In the genomic region with DNA sequence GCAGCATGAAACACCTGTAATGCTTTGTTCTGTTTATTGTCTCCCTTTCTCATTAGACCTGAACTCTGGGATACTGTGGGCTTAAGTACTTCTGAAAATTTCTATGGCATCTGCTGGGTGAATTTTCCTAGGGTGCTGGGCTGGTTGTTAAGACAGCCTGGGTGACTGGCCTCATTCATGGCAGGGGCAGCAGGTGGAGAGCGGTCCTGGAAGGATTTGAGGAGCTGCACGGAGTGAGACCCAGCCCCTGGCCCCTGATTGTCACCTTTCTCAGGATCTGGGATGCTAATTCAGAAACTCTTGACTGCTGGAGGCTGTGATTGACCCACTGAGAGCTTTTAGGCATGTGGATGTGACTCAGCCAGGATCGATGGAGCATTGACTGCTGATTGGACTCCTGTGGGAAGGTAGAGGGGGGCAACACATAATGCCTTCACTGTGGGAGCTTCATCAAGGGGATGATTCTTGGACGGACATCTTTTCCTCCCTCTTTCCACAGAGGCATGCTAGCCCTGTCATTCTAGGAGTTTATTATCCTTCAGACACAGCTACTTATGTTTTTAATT, we compare ENCODE assay signal across 7 cellular contexts.
DNase-seq lines count a peak whose midpoint lies in the region; ATAC-seq and TF ChIP-seq lines count a peak whose summit lies in the region.
"Not testable (repeated sequence)": the region's sequence is repeated elsewhere in the genome, so short reads cannot be mapped to it uniquely, and the experiment has no call there.

No MANE protein-coding gene starts in this region.

- not testable (repeated sequence) for H3K36me3 Mint-ChIP-seq in activated CD4-positive, alpha-beta T cell treated with anti-CD3 and anti-CD28 coated beads, Interleukin-2, amount 10 ng/mL, durations not matched to agents 7 days and 5 days (ENCODE audit: low read depth); central memory CD8-positive, alpha-beta T cell (ENCODE audit: insufficient read depth); neural crest cell (ENCODE audit: low read depth); type B pancreatic cell

- ATAC-seq in central memory CD8-positive, alpha-beta T cell (replicated peaks; ENCODE audit: extremely low read depth, poor library complexity, severe bottlenecking); left lobe of liver: not testable (repeated sequence)

- H3K9me3 ChIP-seq in esophagus muscularis mucosa = not testable (repeated sequence)

- TF ChIP-seq POLR2A in esophagus muscularis mucosa (IDR thresholded peaks at IDR 0.05; ENCODE audit: low read depth) = not testable (repeated sequence)

- H3K27me3 Mint-ChIP-seq in activated CD4-positive, alpha-beta T cell treated with anti-CD3 and anti-CD28 coated beads, Interleukin-2, amount 10 ng/mL, durations not matched to agents 7 days and 5 days; central memory CD8-positive, alpha-beta T cell; neural crest cell (ENCODE audit: low read depth); type B pancreatic cell: not testable (repeated sequence)

- WGBS in esophagus muscularis mucosa = 72% methylated on average over 4 of the region's 4 CpGs

- H3K27ac Mint-ChIP-seq in activated CD4-positive, alpha-beta T cell treated with anti-CD3 and anti-CD28 coated beads, Interleukin-2, amount 10 ng/mL, durations not matched to agents 7 days and 5 days; central memory CD8-positive, alpha-beta T cell (ENCODE audit: low read depth); neural crest cell (ENCODE audit: unreplicated experiment); type B pancreatic cell: not testable (repeated sequence)

- not testable (repeated sequence) for H3K36me3 ChIP-seq in esophagus muscularis mucosa

- DNase-seq in activated CD4-positive, alpha-beta T cell treated with anti-CD3 and anti-CD28 coated beads, Interleukin-2, amount 10 ng/mL, durations not matched to agents 7 days and 5 days = peak; percentile 5
- peak; percentile 1 to 12 for DNase-seq in central memory CD8-positive, alpha-beta T cell (ENCODE audit: low spot score in 2 of 2)
- peak; percentile 17 for DNase-seq in esophagus muscularis mucosa (ENCODE audit: extremely low spot score)
- DNase-seq in left lobe of liver (ENCODE audit: low spot score) = peak; percentile 30
- peak; percentile 0 for DNase-seq in neural crest cell (ENCODE audit: low read depth, low spot score)
- peak; percentile 76 for DNase-seq in posterior vena cava (ENCODE audit: low spot score)
- peak; percentile 66 for DNase-seq in type B pancreatic cell (ENCODE audit: extremely low spot score, unreplicated experiment)

- H3K4me3 ChIP-seq in esophagus muscularis mucosa = not testable (repeated sequence)

- intact Hi-C loops in esophagus muscularis mucosa (cut with DNase I); posterior vena cava (cut with DNase I): not testable (repeated sequence)

- not testable (repeated sequence) for H3K27me3 ChIP-seq in esophagus muscularis mucosa

- POLR2A ChIA-PET in activated CD4-positive, alpha-beta T cell treated with anti-CD3 and anti-CD28 coated beads, Interleukin-2, amount 10 ng/mL, durations not matched to agents 7 days and 5 days (lab: Charles Lee) = not testable (repeated sequence)

- not testable (repeated sequence) for H3K4me1 Mint-ChIP-seq in activated CD4-positive, alpha-beta T cell treated with anti-CD3 and anti-CD28 coated beads, Interleukin-2, amount 10 ng/mL, durations not matched to agents 7 days and 5 days; central memory CD8-positive, alpha-beta T cell; neural crest cell; type B pancreatic cell (ENCODE audit: unreplicated experiment)

- not testable (repeated sequence) for H3K9me3 Mint-ChIP-seq in activated CD4-positive, alpha-beta T cell treated with anti-CD3 and anti-CD28 coated beads, Interleukin-2, amount 10 ng/mL, durations not matched to agents 7 days and 5 days; central memory CD8-positive, alpha-beta T cell; neural crest cell; type B pancreatic cell

- H3K4me3 Mint-ChIP-seq in activated CD4-positive, alpha-beta T cell treated with anti-CD3 and anti-CD28 coated beads, Interleukin-2, amount 10 ng/mL, durations not matched to agents 7 days and 5 days; central memory CD8-positive, alpha-beta T cell; neural crest cell; type B pancreatic cell: not testable (repeated sequence)

- not testable (repeated sequence) for TF ChIP-seq EP300 in esophagus muscularis mucosa (IDR thresholded peaks at IDR 0.05)

- not testable (repeated sequence) for H3K27ac ChIP-seq in esophagus muscularis mucosa (replicated peaks in 1 of 4)

- H3K4me1 ChIP-seq in esophagus muscularis mucosa = not testable (repeated sequence)

- CTCF ChIA-PET in activated CD4-positive, alpha-beta T cell treated with anti-CD3 and anti-CD28 coated beads, Interleukin-2, amount 10 ng/mL, durations not matched to agents 7 days and 5 days (lab: Charles Lee) = not testable (repeated sequence)

- not testable (repeated sequence) for TF ChIP-seq CTCF in esophagus muscularis mucosa (IDR thresholded peaks at IDR 0.05); neural crest cell (conservative IDR thresholded peaks at IDR 0.05); type B pancreatic cell (conservative IDR thresholded peaks at IDR 0.05)

Comparison
In these comparisons a context has a peak if more than half of its experiments do, and no peak if none do; other contexts are left out.
1. DNase-seq: peak in every context shown above with its lines; median percentile 76 in posterior vena cava; 66 in type B pancreatic cell; 30 in left lobe of liver; 17 in esophagus muscularis mucosa; 6 in central memory CD8-positive, alpha-beta T cell; 5 in activated CD4-positive, alpha-beta T cell treated with anti-CD3 and anti-CD28 coated beads, Interleukin-2, amount 10 ng/mL, durations not matched to agents 7 days and 5 days; 0 in neural crest cell.